1 cellular context compared by ENCODE assay signal in the genomic region with DNA sequence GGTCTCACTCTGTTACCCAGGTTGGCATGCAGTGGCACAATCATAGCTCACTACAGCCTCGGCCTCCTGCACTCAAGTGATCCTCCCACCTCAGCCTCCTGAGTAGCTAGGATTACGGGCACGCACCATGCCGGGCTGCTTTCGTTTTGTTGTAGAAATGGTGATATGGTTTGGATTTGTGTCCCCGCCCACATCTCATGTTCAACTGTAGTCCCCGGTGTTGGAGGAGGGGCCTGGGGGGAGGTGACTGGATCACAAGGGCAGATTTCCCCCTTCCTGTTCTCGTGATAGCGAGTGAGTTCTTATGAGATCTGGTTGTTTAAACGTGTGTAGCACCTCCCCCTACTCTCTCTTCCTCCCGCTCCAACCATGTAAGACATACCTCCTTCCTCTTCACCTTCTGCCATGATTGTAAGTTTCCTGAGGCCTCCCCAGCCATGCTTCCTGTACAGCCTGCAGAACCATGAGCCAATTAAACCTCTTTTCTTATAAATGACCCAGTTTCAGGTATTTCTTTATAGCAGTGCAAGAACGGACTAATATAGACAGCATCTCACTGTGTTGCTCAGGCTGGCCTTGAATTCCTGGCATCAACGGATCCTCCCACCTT.
A peak's percentile ranks its signal among the peaks of the same experiment; 100 is the strongest.
TF ChIP-seq lines count a peak whose summit lies in the region.

No MANE protein-coding gene starts in this region.

TF ChIP-seq in K562, 482 proteins besides CTCF, POLR2A, EP300 and RAD21 (continued from another document and continues in another):
- TF ChIP-seq, protein P1, sequence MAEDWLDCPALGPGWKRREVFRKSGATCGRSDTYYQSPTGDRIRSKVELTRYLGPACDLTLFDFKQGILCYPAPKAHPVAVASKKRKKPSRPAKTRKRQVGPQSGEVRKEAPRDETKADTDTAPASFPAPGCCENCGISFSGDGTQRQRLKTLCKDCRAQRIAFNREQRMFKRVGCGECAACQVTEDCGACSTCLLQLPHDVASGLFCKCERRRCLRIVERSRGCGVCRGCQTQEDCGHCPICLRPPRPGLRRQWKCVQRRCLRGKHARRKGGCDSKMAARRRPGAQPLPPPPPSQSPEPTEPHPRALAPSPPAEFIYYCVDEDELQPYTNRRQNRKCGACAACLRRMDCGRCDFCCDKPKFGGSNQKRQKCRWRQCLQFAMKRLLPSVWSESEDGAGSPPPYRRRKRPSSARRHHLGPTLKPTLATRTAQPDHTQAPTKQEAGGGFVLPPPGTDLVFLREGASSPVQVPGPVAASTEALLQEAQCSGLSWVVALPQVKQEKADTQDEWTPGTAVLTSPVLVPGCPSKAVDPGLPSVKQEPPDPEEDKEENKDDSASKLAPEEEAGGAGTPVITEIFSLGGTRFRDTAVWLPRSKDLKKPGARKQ (CRISPR knock-in tag; IDR thresholded peaks at IDR 0.05): no peak
- TF ChIP-seq, protein P2, sequence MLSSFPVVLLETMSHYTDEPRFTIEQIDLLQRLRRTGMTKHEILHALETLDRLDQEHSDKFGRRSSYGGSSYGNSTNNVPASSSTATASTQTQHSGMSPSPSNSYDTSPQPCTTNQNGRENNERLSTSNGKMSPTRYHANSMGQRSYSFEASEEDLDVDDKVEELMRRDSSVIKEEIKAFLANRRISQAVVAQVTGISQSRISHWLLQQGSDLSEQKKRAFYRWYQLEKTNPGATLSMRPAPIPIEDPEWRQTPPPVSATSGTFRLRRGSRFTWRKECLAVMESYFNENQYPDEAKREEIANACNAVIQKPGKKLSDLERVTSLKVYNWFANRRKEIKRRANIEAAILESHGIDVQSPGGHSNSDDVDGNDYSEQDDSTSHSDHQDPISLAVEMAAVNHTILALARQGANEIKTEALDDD (IDR thresholded peaks at IDR 0.05): peak; percentile 69
- TF ChIP-seq, protein P3, sequence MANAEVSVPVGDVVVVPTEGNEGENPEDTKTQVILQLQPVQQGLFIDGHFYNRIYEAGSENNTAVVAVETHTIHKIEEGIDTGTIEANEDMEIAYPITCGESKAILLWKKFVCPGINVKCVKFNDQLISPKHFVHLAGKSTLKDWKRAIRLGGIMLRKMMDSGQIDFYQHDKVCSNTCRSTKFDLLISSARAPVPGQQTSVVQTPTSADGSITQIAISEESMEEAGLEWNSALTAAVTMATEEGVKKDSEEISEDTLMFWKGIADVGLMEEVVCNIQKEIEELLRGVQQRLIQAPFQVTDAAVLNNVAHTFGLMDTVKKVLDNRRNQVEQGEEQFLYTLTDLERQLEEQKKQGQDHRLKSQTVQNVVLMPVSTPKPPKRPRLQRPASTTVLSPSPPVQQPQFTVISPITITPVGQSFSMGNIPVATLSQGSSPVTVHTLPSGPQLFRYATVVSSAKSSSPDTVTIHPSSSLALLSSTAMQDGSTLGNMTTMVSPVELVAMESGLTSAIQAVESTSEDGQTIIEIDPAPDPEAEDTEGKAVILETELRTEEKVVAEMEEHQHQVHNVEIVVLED (CRISPR knock-in tag; IDR thresholded peaks at IDR 0.05): no peak
- TF ChIP-seq RBM17 (IDR thresholded peaks at IDR 0.05; ENCODE audit: borderline replicate concordance, low read depth, low read length) (no peak), C11orf30 (IDR thresholded peaks at IDR 0.05; ENCODE audit: low read depth) (no peak), NCOA4 (IDR thresholded peaks at IDR 0.05; ENCODE audit: partially characterized antibody) (no peak), ZNF766 (CRISPR knock-in tag; conservative IDR thresholded peaks at IDR 0.05) (peak; percentile 93), ZFX (CRISPR knock-in tag; IDR thresholded peaks at IDR 0.05) (peak; percentile 40), CHD4 (IDR thresholded peaks at IDR 0.05; ENCODE audit: insufficient read depth, insufficient replicate concordance, low read depth, low read length, poor library complexity, severe bottlenecking) (no peak), ELF1 (tag; IDR thresholded peaks at IDR 0.05) (no peak), FOXK1 (CRISPR knock-in tag; IDR thresholded peaks at IDR 0.05; ENCODE audit: borderline replicate concordance) (no peak), PHB (CRISPR knock-in tag; IDR thresholded peaks at IDR 0.05) (no peak), TBL1XR1 (IDR thresholded peaks at IDR 0.05; ENCODE audit: low read length in 2 of 2) (no peak), SIRT6 (IDR thresholded peaks at IDR 0.05; ENCODE audit: low read depth, low read length) (no peak), ZNF551 (CRISPR knock-in tag; IDR thresholded peaks at IDR 0.05) (no peak), RFX5 (IDR thresholded peaks at IDR 0.05; ENCODE audit: low read depth, low read length) (no peak), L3MBTL2 (IDR thresholded peaks at IDR 0.05) (peak; percentile 74), MEF2A (IDR thresholded peaks at IDR 0.05; ENCODE audit: control insufficient read depth, low read depth, low read length) (no peak), POLR2H (tag; IDR thresholded peaks at IDR 0.05; ENCODE audit: low read depth) (peak; percentile 81), STAT5A (IDR thresholded peaks at IDR 0.05; ENCODE audit: borderline replicate concordance, low read length) (no peak), NCOA6 (IDR thresholded peaks at IDR 0.05) (no peak), ZNF197 (CRISPR knock-in tag; IDR thresholded peaks at IDR 0.05; ENCODE audit: low read depth) (no peak)
- TF ChIP-seq, protein P4, sequence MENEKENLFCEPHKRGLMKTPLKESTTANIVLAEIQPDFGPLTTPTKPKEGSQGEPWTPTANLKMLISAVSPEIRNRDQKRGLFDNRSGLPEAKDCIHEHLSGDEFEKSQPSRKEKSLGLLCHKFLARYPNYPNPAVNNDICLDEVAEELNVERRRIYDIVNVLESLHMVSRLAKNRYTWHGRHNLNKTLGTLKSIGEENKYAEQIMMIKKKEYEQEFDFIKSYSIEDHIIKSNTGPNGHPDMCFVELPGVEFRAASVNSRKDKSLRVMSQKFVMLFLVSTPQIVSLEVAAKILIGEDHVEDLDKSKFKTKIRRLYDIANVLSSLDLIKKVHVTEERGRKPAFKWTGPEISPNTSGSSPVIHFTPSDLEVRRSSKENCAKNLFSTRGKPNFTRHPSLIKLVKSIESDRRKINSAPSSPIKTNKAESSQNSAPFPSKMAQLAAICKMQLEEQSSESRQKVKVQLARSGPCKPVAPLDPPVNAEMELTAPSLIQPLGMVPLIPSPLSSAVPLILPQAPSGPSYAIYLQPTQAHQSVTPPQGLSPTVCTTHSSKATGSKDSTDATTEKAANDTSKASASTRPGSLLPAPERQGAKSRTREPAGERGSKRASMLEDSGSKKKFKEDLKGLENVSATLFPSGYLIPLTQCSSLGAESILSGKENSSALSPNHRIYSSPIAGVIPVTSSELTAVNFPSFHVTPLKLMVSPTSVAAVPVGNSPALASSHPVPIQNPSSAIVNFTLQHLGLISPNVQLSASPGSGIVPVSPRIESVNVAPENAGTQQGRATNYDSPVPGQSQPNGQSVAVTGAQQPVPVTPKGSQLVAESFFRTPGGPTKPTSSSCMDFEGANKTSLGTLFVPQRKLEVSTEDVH (IDR thresholded peaks at IDR 0.05; ENCODE audit: low read depth, partially characterized antibody): no peak
- TF ChIP-seq, protein P5, sequence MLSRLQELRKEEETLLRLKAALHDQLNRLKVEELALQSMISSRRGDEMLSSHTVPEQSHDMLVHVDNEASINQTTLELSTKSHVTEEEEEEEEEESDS (CRISPR knock-in tag; IDR thresholded peaks at IDR 0.05): no peak
- TF ChIP-seq, protein P6, sequence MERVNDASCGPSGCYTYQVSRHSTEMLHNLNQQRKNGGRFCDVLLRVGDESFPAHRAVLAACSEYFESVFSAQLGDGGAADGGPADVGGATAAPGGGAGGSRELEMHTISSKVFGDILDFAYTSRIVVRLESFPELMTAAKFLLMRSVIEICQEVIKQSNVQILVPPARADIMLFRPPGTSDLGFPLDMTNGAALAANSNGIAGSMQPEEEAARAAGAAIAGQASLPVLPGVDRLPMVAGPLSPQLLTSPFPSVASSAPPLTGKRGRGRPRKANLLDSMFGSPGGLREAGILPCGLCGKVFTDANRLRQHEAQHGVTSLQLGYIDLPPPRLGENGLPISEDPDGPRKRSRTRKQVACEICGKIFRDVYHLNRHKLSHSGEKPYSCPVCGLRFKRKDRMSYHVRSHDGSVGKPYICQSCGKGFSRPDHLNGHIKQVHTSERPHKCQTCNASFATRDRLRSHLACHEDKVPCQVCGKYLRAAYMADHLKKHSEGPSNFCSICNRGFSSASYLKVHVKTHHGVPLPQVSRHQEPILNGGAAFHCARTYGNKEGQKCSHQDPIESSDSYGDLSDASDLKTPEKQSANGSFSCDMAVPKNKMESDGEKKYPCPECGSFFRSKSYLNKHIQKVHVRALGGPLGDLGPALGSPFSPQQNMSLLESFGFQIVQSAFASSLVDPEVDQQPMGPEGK (CRISPR knock-in tag; IDR thresholded peaks at IDR 0.05; ENCODE audit: borderline replicate concordance): no peak
- TF ChIP-seq, protein P7, sequence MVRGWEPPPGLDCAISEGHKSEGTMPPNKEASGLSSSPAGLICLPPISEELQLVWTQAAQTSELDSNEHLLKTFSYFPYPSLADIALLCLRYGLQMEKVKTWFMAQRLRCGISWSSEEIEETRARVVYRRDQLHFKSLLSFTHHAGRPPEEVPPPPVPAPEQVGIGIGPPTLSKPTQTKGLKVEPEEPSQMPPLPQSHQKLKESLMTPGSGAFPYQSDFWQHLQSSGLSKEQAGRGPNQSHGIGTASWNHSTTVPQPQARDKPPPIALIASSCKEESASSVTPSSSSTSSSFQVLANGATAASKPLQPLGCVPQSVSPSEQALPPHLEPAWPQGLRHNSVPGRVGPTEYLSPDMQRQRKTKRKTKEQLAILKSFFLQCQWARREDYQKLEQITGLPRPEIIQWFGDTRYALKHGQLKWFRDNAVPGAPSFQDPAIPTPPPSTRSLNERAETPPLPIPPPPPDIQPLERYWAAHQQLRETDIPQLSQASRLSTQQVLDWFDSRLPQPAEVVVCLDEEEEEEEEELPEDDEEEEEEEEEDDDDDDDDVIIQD (CRISPR knock-in tag; IDR thresholded peaks at IDR 0.05): no peak
- TF ChIP-seq, protein P8, sequence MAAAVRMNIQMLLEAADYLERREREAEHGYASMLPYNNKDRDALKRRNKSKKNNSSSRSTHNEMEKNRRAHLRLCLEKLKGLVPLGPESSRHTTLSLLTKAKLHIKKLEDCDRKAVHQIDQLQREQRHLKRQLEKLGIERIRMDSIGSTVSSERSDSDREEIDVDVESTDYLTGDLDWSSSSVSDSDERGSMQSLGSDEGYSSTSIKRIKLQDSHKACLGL (CRISPR knock-in tag; IDR thresholded peaks at IDR 0.05; ENCODE audit: borderline replicate concordance, poor library complexity, severe bottlenecking): no peak
- TF ChIP-seq, protein P9, sequence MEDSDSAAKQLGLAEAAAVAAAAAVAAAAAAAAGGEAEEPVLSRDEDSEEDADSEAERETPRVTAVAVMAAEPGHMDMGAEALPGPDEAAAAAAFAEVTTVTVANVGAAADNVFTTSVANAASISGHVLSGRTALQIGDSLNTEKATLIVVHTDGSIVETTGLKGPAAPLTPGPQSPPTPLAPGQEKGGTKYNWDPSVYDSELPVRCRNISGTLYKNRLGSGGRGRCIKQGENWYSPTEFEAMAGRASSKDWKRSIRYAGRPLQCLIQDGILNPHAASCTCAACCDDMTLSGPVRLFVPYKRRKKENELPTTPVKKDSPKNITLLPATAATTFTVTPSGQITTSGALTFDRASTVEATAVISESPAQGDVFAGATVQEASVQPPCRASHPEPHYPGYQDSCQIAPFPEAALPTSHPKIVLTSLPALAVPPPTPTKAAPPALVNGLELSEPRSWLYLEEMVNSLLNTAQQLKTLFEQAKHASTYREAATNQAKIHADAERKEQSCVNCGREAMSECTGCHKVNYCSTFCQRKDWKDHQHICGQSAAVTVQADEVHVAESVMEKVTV (CRISPR knock-in tag; IDR thresholded peaks at IDR 0.05): no peak
- TF ChIP-seq, protein P10, sequence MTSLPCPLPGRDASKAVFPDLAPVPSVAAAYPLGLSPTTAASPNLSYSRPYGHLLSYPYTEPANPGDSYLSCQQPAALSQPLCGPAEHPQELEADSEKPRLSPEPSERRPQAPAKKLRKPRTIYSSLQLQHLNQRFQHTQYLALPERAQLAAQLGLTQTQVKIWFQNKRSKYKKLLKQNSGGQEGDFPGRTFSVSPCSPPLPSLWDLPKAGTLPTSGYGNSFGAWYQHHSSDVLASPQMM (CRISPR knock-in tag; IDR thresholded peaks at IDR 0.05): no peak
- TF ChIP-seq, protein P11, sequence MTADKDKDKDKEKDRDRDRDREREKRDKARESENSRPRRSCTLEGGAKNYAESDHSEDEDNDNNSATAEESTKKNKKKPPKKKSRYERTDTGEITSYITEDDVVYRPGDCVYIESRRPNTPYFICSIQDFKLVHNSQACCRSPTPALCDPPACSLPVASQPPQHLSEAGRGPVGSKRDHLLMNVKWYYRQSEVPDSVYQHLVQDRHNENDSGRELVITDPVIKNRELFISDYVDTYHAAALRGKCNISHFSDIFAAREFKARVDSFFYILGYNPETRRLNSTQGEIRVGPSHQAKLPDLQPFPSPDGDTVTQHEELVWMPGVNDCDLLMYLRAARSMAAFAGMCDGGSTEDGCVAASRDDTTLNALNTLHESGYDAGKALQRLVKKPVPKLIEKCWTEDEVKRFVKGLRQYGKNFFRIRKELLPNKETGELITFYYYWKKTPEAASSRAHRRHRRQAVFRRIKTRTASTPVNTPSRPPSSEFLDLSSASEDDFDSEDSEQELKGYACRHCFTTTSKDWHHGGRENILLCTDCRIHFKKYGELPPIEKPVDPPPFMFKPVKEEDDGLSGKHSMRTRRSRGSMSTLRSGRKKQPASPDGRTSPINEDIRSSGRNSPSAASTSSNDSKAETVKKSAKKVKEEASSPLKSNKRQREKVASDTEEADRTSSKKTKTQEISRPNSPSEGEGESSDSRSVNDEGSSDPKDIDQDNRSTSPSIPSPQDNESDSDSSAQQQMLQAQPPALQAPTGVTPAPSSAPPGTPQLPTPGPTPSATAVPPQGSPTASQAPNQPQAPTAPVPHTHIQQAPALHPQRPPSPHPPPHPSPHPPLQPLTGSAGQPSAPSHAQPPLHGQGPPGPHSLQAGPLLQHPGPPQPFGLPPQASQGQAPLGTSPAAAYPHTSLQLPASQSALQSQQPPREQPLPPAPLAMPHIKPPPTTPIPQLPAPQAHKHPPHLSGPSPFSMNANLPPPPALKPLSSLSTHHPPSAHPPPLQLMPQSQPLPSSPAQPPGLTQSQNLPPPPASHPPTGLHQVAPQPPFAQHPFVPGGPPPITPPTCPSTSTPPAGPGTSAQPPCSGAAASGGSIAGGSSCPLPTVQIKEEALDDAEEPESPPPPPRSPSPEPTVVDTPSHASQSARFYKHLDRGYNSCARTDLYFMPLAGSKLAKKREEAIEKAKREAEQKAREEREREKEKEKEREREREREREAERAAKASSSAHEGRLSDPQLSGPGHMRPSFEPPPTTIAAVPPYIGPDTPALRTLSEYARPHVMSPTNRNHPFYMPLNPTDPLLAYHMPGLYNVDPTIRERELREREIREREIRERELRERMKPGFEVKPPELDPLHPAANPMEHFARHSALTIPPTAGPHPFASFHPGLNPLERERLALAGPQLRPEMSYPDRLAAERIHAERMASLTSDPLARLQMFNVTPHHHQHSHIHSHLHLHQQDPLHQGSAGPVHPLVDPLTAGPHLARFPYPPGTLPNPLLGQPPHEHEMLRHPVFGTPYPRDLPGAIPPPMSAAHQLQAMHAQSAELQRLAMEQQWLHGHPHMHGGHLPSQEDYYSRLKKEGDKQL (CRISPR knock-in tag; IDR thresholded peaks at IDR 0.05; ENCODE audit: borderline replicate concordance): no peak
